18 cellular contexts compared by ENCODE assay signal in genomic region chr17:21177401-21177800, GRCh38. TPM values are rescaled to one million over a fixed set of nuclear protein-coding genes. Genes with fewer than 3 reads are reported as not detected.
DNase-seq lines count a peak whose midpoint lies in the region; ATAC-seq and TF ChIP-seq lines count a peak whose summit lies in the region.
"Had no signal": no experiment of that assay in that cellular context is flagged by ENCODE, and none has a peak within 500 bp of the region (broad histone marks: within the 10 kb centered on the region; RNA-seq: fewer than 3 reads in every experiment).

No MANE protein-coding gene starts in this region.

- intact Hi-C loops in sigmoid colon (cut with DNase I), result no loop called here

- TF ChIP-seq POLR2A in sigmoid colon (IDR thresholded peaks at IDR 0.05), result no peak

- H3K27me3 ChIP-seq in sigmoid colon, result no peaks in the 10 kb centered on the region
- H3K27me3 ChIP-seq: BLaER1 treated with 17β-estradiol and CSF1 and Interleukin-3, amounts not matched to agents 10 nM and 100 nM had no signal

- no peak for TF ChIP-seq EP300 in sigmoid colon (IDR thresholded peaks at IDR 0.05)

- H3K9me3 ChIP-seq in sigmoid colon, result no peaks in the 10 kb centered on the region

- peak; percentile 50 for DNase-seq in activated effector memory CD4-positive, alpha-beta T cell treated with anti-CD3 and anti-CD28 coated beads, Interleukin-2, amount 50 U/mL, for 16 hours
- no peak for DNase-seq in activated effector memory CD4-positive, alpha-beta T cell treated with Interleukin-2 at 50 U/mL for 16 hours
- DNase-seq in coronary artery (ENCODE audit: low spot score) (peak; percentile 21), sigmoid colon (peak; percentile 27), NCI-H2171 treated with DMSO at 0.1 percent for 48 hours (lab: John Stamatoyannopoulos, UW) (no peak), AG08395 (ENCODE audit: low spot score) (no peak)
- DNase-seq: CD8-positive, alpha-beta memory T cell; DMS79; KBM-7; NCI-H1105; NCI-H2081; NCI-H510A treated with DMSO at 0.1 percent for 48 hours; NCI-H774; SHP77 treated with DMSO at 0.1 percent for 48 hours had no signal

- no peak overlapping the region for H3K27ac ChIP-seq in coronary artery
- H3K27ac ChIP-seq in sigmoid colon, result no peak overlapping the region
- H3K27ac ChIP-seq: BLaER1 treated with 17β-estradiol and CSF1 and Interleukin-3, amounts not matched to agents 10 nM and 100 nM had no signal

- WGBS in sigmoid colon, 2 donors, result 96 to 98% methylated on average over 8 of the region's 8 CpGs

- TF ChIP-seq CTCF in coronary artery (IDR thresholded peaks at IDR 0.05) (no peak), sigmoid colon (IDR thresholded peaks at IDR 0.05) (no peak)

- H3K4me3 ChIP-seq in coronary artery (no peak overlapping the region), sigmoid colon (no peak overlapping the region)
- H3K4me3 ChIP-seq: BLaER1 treated with 17β-estradiol and CSF1 and Interleukin-3, amounts not matched to agents 10 nM and 100 nM had no signal

- H3K36me3 ChIP-seq in sigmoid colon, result peaks cover 0 to 23% (median 0%) of the 10 kb centered on the region in 4 donors

- H3K4me1 ChIP-seq in sigmoid colon, result peaks cover 0 to 18% (median 13%) of the 10 kb centered on the region in 4 donors
- H3K4me1 ChIP-seq: BLaER1 treated with 17β-estradiol and CSF1 and Interleukin-3, amounts not matched to agents 10 nM and 100 nM had no signal

- ATAC-seq in HG02840 (IDR thresholded peaks at IDR 0.05; ENCODE audit: low FRiP score, unreplicated experiment) (no peak), HG03521 (IDR thresholded peaks at IDR 0.05; ENCODE audit: unreplicated experiment) (no peak)
- ATAC-seq: HepG2 had no signal

RNA-seq across cellular contexts. Expression of gene TMEM11, which starts 36.6 kb away (rescaled TPM):
- 10 to 100 TPM; 14.5 to 32.8 (median 22.4) TPM for total RNA-seq in sigmoid colon
- polyA plus RNA-seq in sigmoid colon, result 10 to 100 TPM; 27.7 to 51.6 (median 40.2) TPM

RNA-seq across cellular contexts. Expression of gene DHRS7B, which starts 50.6 kb away (rescaled TPM):
- total RNA-seq in sigmoid colon, result 10 to 100 TPM; 19.7 to 31.9 (median 27.0) TPM
- 10 to 100 TPM in 2 of 3 donors, 1 to 10 TPM in 1; 8.3 to 30.7 (median 14.4) TPM for polyA plus RNA-seq in sigmoid colon

Comparison
In these comparisons a context has a peak if more than half of its experiments do, and no peak if none do; other contexts are left out.
1. DNase-seq: peak in activated effector memory CD4-positive, alpha-beta T cell treated with anti-CD3 and anti-CD28 coated beads, Interleukin-2, amount 50 U/mL, for 16 hours (single experiment), coronary artery (single experiment) and sigmoid colon (single experiment); none in activated effector memory CD4-positive, alpha-beta T cell treated with Interleukin-2 at 50 U/mL for 16 hours (single experiment), NCI-H2171 treated with DMSO at 0.1 percent for 48 hours (single experiment) and AG08395 (single experiment).